In the genomic region with DNA sequence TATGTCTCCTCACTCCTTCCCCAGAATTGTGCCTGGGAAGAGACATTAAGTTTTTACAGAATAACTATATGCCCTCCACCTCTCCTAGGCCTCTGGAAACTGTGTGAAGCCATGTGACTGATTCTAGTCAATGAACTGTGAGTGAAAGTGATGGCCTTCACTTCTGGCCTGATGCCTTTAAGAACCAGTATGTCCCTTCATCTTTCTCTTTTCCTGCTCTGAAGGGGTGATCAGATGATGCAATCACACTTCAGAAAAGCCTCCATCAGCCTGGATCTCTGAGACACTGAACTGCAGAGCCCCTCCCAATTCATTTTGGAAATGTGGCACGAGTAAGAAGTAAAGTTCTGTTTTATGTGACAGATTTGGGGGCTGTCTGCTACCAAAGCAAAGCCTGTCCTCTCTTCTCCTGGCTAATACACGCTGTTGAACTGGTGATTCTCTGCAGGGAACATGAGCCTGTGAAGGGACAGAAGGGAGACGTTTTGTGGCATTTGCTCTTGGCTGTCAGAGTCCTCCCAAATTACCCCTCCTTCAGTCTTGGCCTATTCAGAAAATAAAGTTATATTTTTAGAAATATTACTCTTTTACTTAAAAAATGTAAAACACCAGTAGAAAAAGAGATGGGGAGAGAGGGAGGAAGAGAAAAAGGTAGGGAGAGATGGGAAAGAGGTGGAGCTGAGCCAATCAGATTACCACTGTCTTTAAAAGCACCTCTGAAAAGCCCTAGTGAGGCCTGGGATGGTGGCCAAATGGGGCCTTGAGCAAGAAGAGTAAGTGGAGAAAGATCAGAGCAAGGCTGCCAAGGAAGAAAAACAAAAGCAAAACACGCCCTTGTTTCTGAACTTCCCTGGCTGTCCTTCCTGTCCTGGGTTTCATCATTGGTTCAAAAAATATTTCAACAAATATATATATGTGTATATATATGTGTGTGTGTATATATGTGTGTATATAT, we compare ENCODE assay signal across 11 cellular contexts. TPM values are rescaled to one million over a fixed set of nuclear protein-coding genes. Genes with fewer than 3 reads are reported as not detected.
DNase-seq lines count a peak whose midpoint lies in the region; ATAC-seq and TF ChIP-seq lines count a peak whose summit lies in the region.
"Had no signal": no experiment of that assay in that cellular context is flagged by ENCODE, and none has a peak within 500 bp of the region (broad histone marks: within the 10 kb centered on the region; RNA-seq: fewer than 3 reads in every experiment).

No MANE protein-coding gene starts in this region.

- no peak overlapping the region for H3K4me3 ChIP-seq in fibroblast of villous mesenchyme (ENCODE audit: low read depth, low read length)

- CTCF ChIA-PET in RWPE1 (lab: Yijun Ruan, JAX): interaction anchor here (0.7 kb wide), 1 partner anchor 45 kb away, joined by 3 read pairs; no protein-coding TSS in a partner anchor

- H3K27ac ChIP-seq in RWPE1: peak overlapping the region; percentile 42
- H3K27ac ChIP-seq: KMS-11 had no signal

- intact Hi-C loops in posterior vena cava (cut with DNase I): no loop called here

- POLR2A ChIA-PET in RWPE1 (lab: Yijun Ruan, JAX; ENCODE audit: low non-redundant PET): no interaction called here

- DNase-seq in DMS79 treated with DMSO at 0.1 percent for 48 hours (lab: John Stamatoyannopoulos, UW) (peak; percentile 65), RWPE1 (ENCODE audit: low spot score) (peak; percentile 41), fibroblast of villous mesenchyme (ENCODE audit: low read depth) (peak; percentile 91), posterior vena cava (ENCODE audit: low spot score) (peak; percentile 95), NCI-H1417 (lab: John Stamatoyannopoulos, UW) (no peak), NCI-H1436 (lab: John Stamatoyannopoulos, UW) (no peak)
- DNase-seq: activated naive CD8-positive, alpha-beta T cell treated with anti-CD3 and anti-CD28 coated beads, Interleukin-2, amount 10 ng/mL, durations not matched to agents 7 days and 5 days; kidney glomerular epithelial cell had no signal

- no peak for ATAC-seq in HG03175 (IDR thresholded peaks at IDR 0.05; ENCODE audit: unreplicated experiment)
- ATAC-seq in GM21367 (IDR thresholded peaks at IDR 0.05; ENCODE audit: unreplicated experiment): no peak

- no peak for TF ChIP-seq CTCF in RWPE1 (conservative IDR thresholded peaks at IDR 0.05; ENCODE audit: low read depth)
- TF ChIP-seq CTCF in fibroblast of villous mesenchyme (IDR thresholded peaks at IDR 0.05; ENCODE audit: insufficient read depth, low read depth, low read length): no peak

RNA-seq across cellular contexts. Expression of gene RYK, which starts 40.9 kb away (rescaled TPM):
- total RNA-seq in fibroblast of villous mesenchyme (103 and 161 TPM in 2 replicates), posterior vena cava (10 to 100 TPM; 55.8 to 82.7 TPM)

Comparison
In these comparisons a context has a peak if more than half of its experiments do, and no peak if none do; other contexts are left out.
1. DNase-seq: peak in DMS79 treated with DMSO at 0.1 percent for 48 hours (single experiment), RWPE1 (single experiment), fibroblast of villous mesenchyme (single experiment) and posterior vena cava (single experiment); none in NCI-H1417 (0 of 3) and NCI-H1436 (single experiment).